ENCODE assay signal across 1 cellular context in genomic region chr2:174662459-174662858, GRCh38.
TF ChIP-seq lines count a peak whose summit lies in the region.

No MANE protein-coding gene starts in this region.

TF ChIP-seq in SK-N-SH, 30 proteins besides CTCF, POLR2A, EP300 and RAD21 (continued from another document):
- peak; percentile 86 for TF ChIP-seq PBX3 (IDR thresholded peaks at IDR 0.05)
- TF ChIP-seq TCF12 (IDR thresholded peaks at IDR 0.05): peak; percentile 81
